In the genomic region with DNA sequence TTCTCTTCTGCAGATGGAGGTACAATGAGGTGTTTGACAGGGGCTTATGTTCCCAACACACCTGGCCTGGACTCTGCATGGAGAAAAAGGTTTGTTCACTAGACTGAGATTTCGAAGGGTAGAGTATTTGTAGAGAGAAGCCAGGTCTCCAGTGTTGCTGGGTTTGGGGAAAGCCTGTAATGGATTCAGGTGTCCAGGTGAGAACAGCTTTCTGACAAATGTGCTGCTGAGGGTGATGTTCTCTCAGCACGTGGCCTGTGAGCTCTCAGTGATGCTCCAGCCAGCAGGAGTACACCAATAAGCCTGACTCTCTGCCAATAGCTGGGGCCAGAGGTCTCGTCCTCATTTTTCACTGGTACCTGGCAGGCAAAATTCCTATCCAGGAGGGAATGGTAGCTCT, we compare ENCODE assay signal across 33 cellular contexts. TPM values are rescaled to one million over a fixed set of nuclear protein-coding genes. Genes with fewer than 3 reads are reported as not detected.
DNase-seq lines count a peak whose midpoint lies in the region; ATAC-seq, FAIRE-seq and TF ChIP-seq lines count a peak whose summit lies in the region.
"Had no signal": no experiment of that assay in that cellular context is flagged by ENCODE, and none has a peak within 500 bp of the region (broad histone marks: within the 10 kb centered on the region; RNA-seq: fewer than 3 reads in every experiment).

No MANE protein-coding gene starts in this region.

- H3K9me3 ChIP-seq in neutrophil: no peaks in the 10 kb centered on the region
- H3K9me3 ChIP-seq: psoas muscle, SJSA1 had no signal

- peak overlapping the region; percentile 69; the same call in 1 of the 2 replicates for H3K27ac Mint-ChIP-seq in WTC11
- H3K27ac Mint-ChIP-seq: activated naive CD4-positive, alpha-beta T cell treated with anti-CD3 and anti-CD28 coated beads, Interleukin-2, amount 10 ng/mL, durations not matched to agents 7 days and 5 days; brain; CD4-positive, alpha-beta T cell; T-cell had no signal

- no peak for ATAC-seq in WTC11
- no peak for ATAC-seq in HG02642 (IDR thresholded peaks at IDR 0.05; ENCODE audit: poor library complexity, unreplicated experiment)
- no peak for ATAC-seq in GM18517 (IDR thresholded peaks at IDR 0.05; ENCODE audit: unreplicated experiment)
- ATAC-seq: psoas muscle, sciatic nerve had no signal

- no peaks in the 10 kb centered on the region for H3K27me3 Mint-ChIP-seq in WTC11 (ENCODE audit: low read depth)

- peaks cover 56% of the 10 kb centered on the region for H3K4me1 Mint-ChIP-seq in WTC11

- DNase-seq in NCI-H146 (lab: John Stamatoyannopoulos, UW): peak; percentile 25
- no peak for DNase-seq in NCI-H146 treated with DMSO at 0.1 percent for 48 hours (lab: John Stamatoyannopoulos, UW; ENCODE audit: unreplicated experiment)
- DNase-seq in GM18507 (ENCODE audit: extremely low spot score, insufficient read length, low read depth): no peak
- DNase-seq in WTC11 (ENCODE audit: low spot score): no peak
- no peak for DNase-seq in DMS153 (lab: John Stamatoyannopoulos, UW)
- DNase-seq: activated CD8-positive, alpha-beta memory T cell treated with anti-CD3 and anti-CD28 coated beads, Interleukin-2, amount 50 U/mL, for 48 hours; activated naive CD4-positive, alpha-beta T cell treated with anti-CD3 and anti-CD28 coated beads, Interleukin-2, amount 10 ng/mL, durations not matched to agents 7 days and 5 days; amniotic stem cell; CD4-positive, alpha-beta T cell; dorsolateral prefrontal cortex; foreskin melanocyte; midbrain; naive B cell; NCI-H1417 treated with DMSO at 0.1 percent for 48 hours; NCI-H2081 treated with DMSO at 0.1 percent for 48 hours; NCI-H2227 treated with DMSO at 0.1 percent for 48 hours; nucleus accumbens; psoas muscle; stimulated activated CD4-positive, alpha-beta T cell treated with anti-CD3 and anti-CD28 coated beads, Interleukin-12 subunit alpha, Interleukin-12 subunit beta, amount 100 ng/mL, for 4 hours; stimulated activated CD4-positive, alpha-beta T cell treated with anti-CD3 and anti-CD28 coated beads, Interleukin-4, amount 100 ng/mL, for 1 hour; trophoblast cell had no signal

- TF ChIP-seq CTCF in WTC11 (IDR thresholded peaks at IDR 0.05) (no peak), neutrophil (IDR thresholded peaks at IDR 0.05) (no peak)

- POLR2A ChIA-PET in WTC11 (lab: Charles Lee): no interaction called here

- H3K4me1 ChIP-seq in neutrophil (ENCODE audit: control insufficient read depth in 1 of 2, insufficient read depth in 1 of 2, low read depth in 1 of 2, low read length in 1 of 2): peaks cover 70 to 75% of the 10 kb centered on the region in 2 experiments
- H3K4me1 ChIP-seq: psoas muscle, SJSA1 had no signal

- CTCF ChIA-PET in WTC11 (lab: Charles Lee): interaction anchor here (0.8 to 2.1 kb wide), 5 partner anchors 18 to 235 kb away, joined by 3 to 10 read pairs (median 4); no protein-coding TSS in a partner anchor

- FAIRE-seq in GM18507 (lab: Jason Lieb, UNC): peak; percentile 61
- FAIRE-seq: endometrium, RCC 7860 had no signal

- no peak overlapping the region for H3K4me3 Mint-ChIP-seq in WTC11
- H3K4me3 Mint-ChIP-seq: activated naive CD4-positive, alpha-beta T cell treated with anti-CD3 and anti-CD28 coated beads, Interleukin-2, amount 10 ng/mL, durations not matched to agents 7 days and 5 days; brain; CD4-positive, alpha-beta T cell; T-cell had no signal

- peak overlapping the region; percentile 53 to 57 for H3K4me3 ChIP-seq in neutrophil (ENCODE audit: low read depth in 1 of 2, low read length in 1 of 2)
- H3K4me3 ChIP-seq: dorsolateral prefrontal cortex, psoas muscle, SJSA1 had no signal

- H3K9me3 Mint-ChIP-seq in WTC11: peaks cover 41% of the 10 kb centered on the region
- H3K9me3 Mint-ChIP-seq: activated naive CD4-positive, alpha-beta T cell treated with anti-CD3 and anti-CD28 coated beads, Interleukin-2, amount 10 ng/mL, durations not matched to agents 7 days and 5 days; naive B cell; T-cell had no signal

- no peaks in the 10 kb centered on the region for H3K36me3 ChIP-seq in neutrophil
- H3K36me3 ChIP-seq: SJSA1 had no signal

- H3K36me3 Mint-ChIP-seq in WTC11: peaks cover 44% of the 10 kb centered on the region
- H3K36me3 Mint-ChIP-seq: brain, naive B cell, T-cell had no signal

- H3K27me3 ChIP-seq in neutrophil: no peaks in the 10 kb centered on the region
- H3K27me3 ChIP-seq: SJSA1 had no signal

- H3K27ac ChIP-seq in neutrophil: peak overlapping the region; percentile 91
- H3K27ac ChIP-seq: 22Rv1, dorsolateral prefrontal cortex, psoas muscle, SJSA1 had no signal

TF ChIP-seq in WTC11, 78 proteins besides CTCF, POLR2A, EP300 and RAD21:
- TF ChIP-seq, protein P1, sequence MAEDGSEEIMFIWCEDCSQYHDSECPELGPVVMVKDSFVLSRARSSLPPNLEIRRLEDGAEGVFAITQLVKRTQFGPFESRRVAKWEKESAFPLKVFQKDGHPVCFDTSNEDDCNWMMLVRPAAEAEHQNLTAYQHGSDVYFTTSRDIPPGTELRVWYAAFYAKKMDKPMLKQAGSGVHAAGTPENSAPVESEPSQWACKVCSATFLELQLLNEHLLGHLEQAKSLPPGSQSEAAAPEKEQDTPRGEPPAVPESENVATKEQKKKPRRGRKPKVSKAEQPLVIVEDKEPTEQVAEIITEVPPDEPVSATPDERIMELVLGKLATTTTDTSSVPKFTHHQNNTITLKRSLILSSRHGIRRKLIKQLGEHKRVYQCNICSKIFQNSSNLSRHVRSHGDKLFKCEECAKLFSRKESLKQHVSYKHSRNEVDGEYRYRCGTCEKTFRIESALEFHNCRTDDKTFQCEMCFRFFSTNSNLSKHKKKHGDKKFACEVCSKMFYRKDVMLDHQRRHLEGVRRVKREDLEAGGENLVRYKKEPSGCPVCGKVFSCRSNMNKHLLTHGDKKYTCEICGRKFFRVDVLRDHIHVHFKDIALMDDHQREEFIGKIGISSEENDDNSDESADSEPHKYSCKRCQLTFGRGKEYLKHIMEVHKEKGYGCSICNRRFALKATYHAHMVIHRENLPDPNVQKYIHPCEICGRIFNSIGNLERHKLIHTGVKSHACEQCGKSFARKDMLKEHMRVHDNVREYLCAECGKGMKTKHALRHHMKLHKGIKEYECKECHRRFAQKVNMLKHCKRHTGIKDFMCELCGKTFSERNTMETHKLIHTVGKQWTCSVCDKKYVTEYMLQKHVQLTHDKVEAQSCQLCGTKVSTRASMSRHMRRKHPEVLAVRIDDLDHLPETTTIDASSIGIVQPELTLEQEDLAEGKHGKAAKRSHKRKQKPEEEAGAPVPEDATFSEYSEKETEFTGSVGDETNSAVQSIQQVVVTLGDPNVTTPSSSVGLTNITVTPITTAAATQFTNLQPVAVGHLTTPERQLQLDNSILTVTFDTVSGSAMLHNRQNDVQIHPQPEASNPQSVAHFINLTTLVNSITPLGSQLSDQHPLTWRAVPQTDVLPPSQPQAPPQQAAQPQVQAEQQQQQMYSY (CRISPR knock-in tag; IDR thresholded peaks at IDR 0.05): peak; percentile 31; the same call in 1 of the 2 replicates
- TF ChIP-seq FOXJ3 (CRISPR knock-in tag; IDR thresholded peaks at IDR 0.05; ENCODE audit: borderline replicate concordance): no peak
- TF ChIP-seq ATF1 (CRISPR knock-in tag; IDR thresholded peaks at IDR 0.05): no peak
- no peak for TF ChIP-seq ZNF263 (CRISPR knock-in tag; IDR thresholded peaks at IDR 0.05; ENCODE audit: low read depth)
- TF ChIP-seq, protein P2, sequence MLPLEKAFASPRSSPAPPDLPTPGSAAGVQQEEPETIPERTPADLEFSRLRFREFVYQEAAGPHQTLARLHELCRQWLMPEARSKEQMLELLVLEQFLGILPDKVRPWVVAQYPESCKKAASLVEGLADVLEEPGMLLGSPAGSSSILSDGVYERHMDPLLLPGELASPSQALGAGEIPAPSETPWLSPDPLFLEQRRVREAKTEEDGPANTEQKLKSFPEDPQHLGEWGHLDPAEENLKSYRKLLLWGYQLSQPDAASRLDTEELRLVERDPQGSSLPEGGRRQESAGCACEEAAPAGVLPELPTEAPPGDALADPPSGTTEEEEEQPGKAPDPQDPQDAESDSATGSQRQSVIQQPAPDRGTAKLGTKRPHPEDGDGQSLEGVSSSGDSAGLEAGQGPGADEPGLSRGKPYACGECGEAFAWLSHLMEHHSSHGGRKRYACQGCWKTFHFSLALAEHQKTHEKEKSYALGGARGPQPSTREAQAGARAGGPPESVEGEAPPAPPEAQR (CRISPR knock-in tag; IDR thresholded peaks at IDR 0.05): no peak

RNA-seq across cellular contexts. Expression of a gene that starts 43.8 kb away (rescaled TPM):
- 2.6 to 3.4 TPM (median 2.9 TPM) in 3 replicates for total RNA-seq in WTC11 (2021)
- total RNA-seq: SJSA1 had no signal

RNA-seq across cellular contexts. Expression of a gene that starts 47.5 kb away (rescaled TPM):
- 2.6 to 4.4 TPM (median 2.8 TPM) in 3 replicates for total RNA-seq in WTC11 (2021)
- total RNA-seq: CD4-positive, alpha-beta T cell; H4; kidney epithelial cell; psoas muscle; T-cell had no signal
